Comparison of ENCODE assay signal across 19 cellular contexts in the genomic region with DNA sequence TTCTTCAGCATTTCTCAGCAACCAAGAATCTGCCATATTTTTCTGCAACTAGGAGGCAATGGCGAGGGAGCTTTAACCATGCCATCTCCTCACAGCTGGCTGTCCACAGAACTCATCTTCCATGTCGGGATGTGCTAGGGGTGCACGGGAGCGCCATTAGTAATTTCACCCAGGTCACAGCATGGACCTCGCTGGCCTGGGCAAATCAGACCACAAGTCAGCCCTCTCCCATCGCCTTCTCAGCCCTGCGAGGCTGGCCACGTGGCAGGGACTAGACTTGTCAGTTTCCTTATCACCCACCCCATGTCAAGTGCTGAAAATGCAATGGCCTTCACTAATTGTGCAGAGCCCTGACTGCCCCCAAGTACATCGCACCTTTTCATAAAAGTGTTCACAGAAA. TPM values are rescaled to one million over a fixed set of nuclear protein-coding genes. Genes with fewer than 3 reads are reported as not detected.
"Had no signal": no experiment of that assay in that cellular context is flagged by ENCODE, and none has a peak within 500 bp of the region (broad histone marks: within the 10 kb centered on the region; RNA-seq: fewer than 3 reads in every experiment).

No MANE protein-coding gene starts in this region.

- H3K9me3 ChIP-seq: body of pancreas, left lung, neutrophil, pancreas, right lobe of liver, suprapubic skin had no signal

- H3K27ac ChIP-seq: body of pancreas, left lung, neutrophil, pancreas, right lobe of liver, suprapubic skin had no signal

- H3K27me3 ChIP-seq: body of pancreas, pancreas, right lobe of liver, suprapubic skin had no signal

- ATAC-seq: body of pancreas; left lung; pancreas; right lobe of liver; SK-N-SH treated with all-trans-retinoic acid at 6 μM for 48 hours; stimulated activated naive CD8-positive, alpha-beta T cell treated with anti-CD3 and anti-CD28 coated beads, Interleukin-15, Interleukin-2, amounts not matched to agents 100 U/mL and 50 U/mL, for 24 hours had no signal

- H3K4me1 ChIP-seq: pancreas had no signal

- DNase-seq: activated CD4-positive, alpha-beta memory T cell treated with anti-CD3 and anti-CD28 coated beads, Interleukin-2, amount 10 ng/mL, durations not matched to agents 7 days and 5 days; activated CD4-positive, alpha-beta T cell treated with anti-CD3 and anti-CD28 coated beads for 48 hours; activated gamma-delta T cell treated with Interleukin-2 at 50 U/mL for 16 hours; anterior cingulate cortex; body of pancreas; effector CD4-positive, alpha-beta T cell; foreskin melanocyte; hippocampal formation; kidney glomerular epithelial cell; left lung; pancreas; right lobe of liver; stimulated activated CD4-positive, alpha-beta T cell treated with anti-CD3 and anti-CD28 coated beads, Interleukin-2, amount 100 ng/mL, for 48 hours; stimulated activated naive CD8-positive, alpha-beta T cell treated with anti-CD3 and anti-CD28 coated beads, Interleukin-15, Interleukin-2, amounts not matched to agents 100 U/mL and 50 U/mL, for 24 hours had no signal

- H3K36me3 ChIP-seq: left lung, neutrophil, pancreas, right lobe of liver, suprapubic skin had no signal

- H3K4me3 ChIP-seq: body of pancreas, left lung, pancreas, right lobe of liver, suprapubic skin had no signal

RNA-seq across cellular contexts. Expression of gene COL4A1, which starts 15.7 kb away (rescaled TPM):
- total RNA-seq: activated CD4-positive, alpha-beta memory T cell treated with anti-CD3 and anti-CD28 coated beads, Interleukin-2, amount 10 ng/mL, durations not matched to agents 7 days and 5 days; natural killer cell treated with Interleukin-12 subunit alpha and Interleukin-12 subunit beta and Interleukin-15 and Interleukin-18, amount 100 ng/mL, for 72 hours; T-helper 2 cell treated with Interferon-gamma antibody and Interleukin-4, amounts not matched to agents 100 ng/mL and 5 ng/mL, for 36 hours had no signal

RNA-seq across cellular contexts. Expression of gene COL4A2, which starts 15.8 kb away (rescaled TPM):
- total RNA-seq: activated CD4-positive, alpha-beta memory T cell treated with anti-CD3 and anti-CD28 coated beads, Interleukin-2, amount 10 ng/mL, durations not matched to agents 7 days and 5 days; natural killer cell treated with Interleukin-12 subunit alpha and Interleukin-12 subunit beta and Interleukin-15 and Interleukin-18, amount 100 ng/mL, for 72 hours; T-helper 2 cell treated with Interferon-gamma antibody and Interleukin-4, amounts not matched to agents 100 ng/mL and 5 ng/mL, for 36 hours had no signal
